25 cellular contexts compared by ENCODE assay signal in genomic region chr1:110903853-110904500, GRCh38. TPM values are rescaled to one million over a fixed set of nuclear protein-coding genes. Genes with fewer than 3 reads are reported as not detected.
DNase-seq lines count a peak whose midpoint lies in the region; ATAC-seq, FAIRE-seq and TF ChIP-seq lines count a peak whose summit lies in the region.
"Had no signal": no experiment of that assay in that cellular context is flagged by ENCODE, and none has a peak within 500 bp of the region (broad histone marks: within the 10 kb centered on the region; RNA-seq: fewer than 3 reads in every experiment).

No MANE protein-coding gene starts in this region.

- H3K36me3 Mint-ChIP-seq in activated naive CD8-positive, alpha-beta T cell treated with anti-CD3 and anti-CD28 coated beads for 36 hours: peaks cover 57% of the 10 kb centered on the region

- FAIRE-seq in GM12892 (lab: Jason Lieb, UNC): peak; percentile 78
- FAIRE-seq: A204.1, TTC549 had no signal

- H2BK5ac ChIP-seq in neuronal stem cell (ENCODE audit: low read length): no peak overlapping the region

- no peak overlapping the region for H2BK15ac ChIP-seq in neuronal stem cell (ENCODE audit: low read length)

- H3K79me1 ChIP-seq in neuronal stem cell (ENCODE audit: low read depth, low read length): no peaks in the 10 kb centered on the region

- H3K9me3 ChIP-seq in neuronal stem cell (replicated peaks in 1 of 2; ENCODE audit: control insufficient read depth in 2 of 2, insufficient read depth in 1 of 2, low read depth in 1 of 2, low read length in 2 of 2): peaks cover 0 to 3% of the 10 kb centered on the region in 2 donors
- H3K9me3 ChIP-seq: body of pancreas, esophagus muscularis mucosa, SK-N-SH, thyroid gland had no signal

- H4K91ac ChIP-seq in neuronal stem cell (ENCODE audit: low read depth, low read length, poor library complexity): no peak overlapping the region

- H3K27ac ChIP-seq in neuronal stem cell (replicated peaks; ENCODE audit: low read length): no peak overlapping the region
- H3K27ac ChIP-seq: body of pancreas, esophagus muscularis mucosa, skin epidermis, thyroid gland had no signal

- H3K9me3 Mint-ChIP-seq in activated naive CD8-positive, alpha-beta T cell treated with anti-CD3 and anti-CD28 coated beads for 36 hours: peaks cover 35% of the 10 kb centered on the region

- no peaks in the 10 kb centered on the region for H3K27me3 ChIP-seq in neuronal stem cell (ENCODE audit: control insufficient read depth in 3 of 3, insufficient read depth in 3 of 3, low read depth in 1 of 3, low read length in 3 of 3)
- H3K27me3 ChIP-seq: body of pancreas, esophagus muscularis mucosa, thyroid gland had no signal

- H3K4me1 Mint-ChIP-seq in activated naive CD8-positive, alpha-beta T cell treated with anti-CD3 and anti-CD28 coated beads for 36 hours: peaks cover 12% of the 10 kb centered on the region

- TF ChIP-seq POLR2A in GM12892 (IDR thresholded peaks at IDR 0.05; ENCODE audit: low read depth, low read length): no peak; the same call in 1 of the 2 replicates

- H2BK120ac ChIP-seq in neuronal stem cell (ENCODE audit: low read depth, low read length): no peak overlapping the region

- no peak overlapping the region for H3K14ac ChIP-seq in neuronal stem cell (ENCODE audit: low read length)

- WGBS in neuronal stem cell (ENCODE audit: extremely low coverage in 2 of 2, insufficient read length in 2 of 2, insufficient replicate concordance in 1 of 2), 2 donors: no CpG with 5 or more reads among the region's 3 CpGs

- H3K4me2 ChIP-seq in neuronal stem cell (ENCODE audit: insufficient read depth, low read length, poor library complexity, severe bottlenecking): no peak overlapping the region
- H3K4me2 ChIP-seq: SK-N-SH had no signal

- DNase-seq in activated CD4-positive, CD25-positive, alpha-beta regulatory T cell treated with anti-CD3 and anti-CD28 coated beads, Interleukin-2, amount 50 U/mL, for 72 hours: no peak
- DNase-seq in GM12892 (ENCODE audit: insufficient read length): no peak
- DNase-seq in activated naive CD8-positive, alpha-beta T cell treated with anti-CD3 and anti-CD28 coated beads for 36 hours: no peak
- DNase-seq in neuronal stem cell (ENCODE audit: low spot score): no peak
- DNase-seq in cortex of kidney (lab: John Stamatoyannopoulos, UW): no peak
- DNase-seq in NCI-H1105 (lab: John Stamatoyannopoulos, UW): no peak
- no peak for DNase-seq in NCI-H187 treated with DMSO at 0.1 percent for 48 hours (lab: John Stamatoyannopoulos, UW)
- DNase-seq: activated CD4-positive, alpha-beta memory T cell treated with anti-CD3 and anti-CD28 coated beads for 36 hours; activated effector memory CD4-positive, alpha-beta T cell treated with anti-CD3 and anti-CD28 coated beads, Interleukin-2, amount 50 U/mL, for 16 hours; body of pancreas; C1 segment of cervical spinal cord; DMS53; KG1; NCI-H1092 treated with DMSO at 0.1 percent for 48 hours; posterior cingulate gyrus; SK-N-SH; stimulated activated CD4-positive, alpha-beta T cell treated with anti-CD3 and anti-CD28 coated beads, Interleukin-4, amount 100 ng/mL, for 24 hours; thyroid gland had no signal

- peak; percentile 35 to 48 for ATAC-seq in activated CD4-positive, CD25-positive, alpha-beta regulatory T cell treated with anti-CD3 and anti-CD28 coated beads, Interleukin-2, amount 50 U/mL, for 24 hours
- ATAC-seq: body of pancreas had no signal

- no peak overlapping the region for H4K8ac ChIP-seq in neuronal stem cell (ENCODE audit: low read depth, low read length)

- H3K27me3 Mint-ChIP-seq in activated naive CD8-positive, alpha-beta T cell treated with anti-CD3 and anti-CD28 coated beads for 36 hours: no peaks in the 10 kb centered on the region
- H3K27me3 Mint-ChIP-seq: activated CD4-positive, alpha-beta memory T cell treated with anti-CD3 and anti-CD28 coated beads for 36 hours had no signal

- H3K27ac Mint-ChIP-seq in activated naive CD8-positive, alpha-beta T cell treated with anti-CD3 and anti-CD28 coated beads for 36 hours: peak overlapping the region; percentile 54
- H3K27ac Mint-ChIP-seq: activated CD4-positive, alpha-beta memory T cell treated with anti-CD3 and anti-CD28 coated beads for 36 hours had no signal

- no peaks in the 10 kb centered on the region for H3K4me1 ChIP-seq in neuronal stem cell (ENCODE audit: control insufficient read depth in 2 of 2, insufficient read depth in 1 of 2, low read depth in 1 of 2, low read length in 2 of 2)
- H3K4me1 ChIP-seq: body of pancreas, esophagus muscularis mucosa, thyroid gland had no signal

- no peak overlapping the region for H2AFZ ChIP-seq in neuronal stem cell (ENCODE audit: low read length)

- no peak overlapping the region for H3K4me3 Mint-ChIP-seq in activated naive CD8-positive, alpha-beta T cell treated with anti-CD3 and anti-CD28 coated beads for 36 hours

- H3K4ac ChIP-seq in neuronal stem cell (ENCODE audit: low read length): no peak overlapping the region

- no peak overlapping the region for H3K9ac ChIP-seq in neuronal stem cell (ENCODE audit: low read depth, low read length, poor library complexity)
- H3K9ac ChIP-seq: SK-N-SH had no signal

- H3K18ac ChIP-seq in neuronal stem cell (ENCODE audit: low read length): no peak overlapping the region

- no peak overlapping the region for H3K4me3 ChIP-seq in neuronal stem cell (ENCODE audit: low read length in 2 of 2)
- H3K4me3 ChIP-seq: body of pancreas, esophagus muscularis mucosa, skin epidermis, thyroid gland had no signal

- H3K23ac ChIP-seq in neuronal stem cell (ENCODE audit: low read depth, low read length, poor library complexity): no peak overlapping the region

- H2AK5ac ChIP-seq in neuronal stem cell (ENCODE audit: low read depth, low read length): peak overlapping the region; percentile 36

- H2BK12ac ChIP-seq in neuronal stem cell (ENCODE audit: low read length): no peak overlapping the region

- H3K36me3 ChIP-seq in neuronal stem cell (replicated peaks in 1 of 2; ENCODE audit: control insufficient read depth in 2 of 2, insufficient read depth in 2 of 2, low read length in 2 of 2): no peaks in the 10 kb centered on the region
- H3K36me3 ChIP-seq: esophagus muscularis mucosa, thyroid gland had no signal

RNA-seq across cellular contexts. Expression of gene CD53, which starts 31.0 kb away (rescaled TPM):
- 441 TPM for polyA plus RNA-seq in GM12892 (2012; ENCODE audit: missing spikeins)
- 100 to 1,000 TPM; 191 to 193 TPM for total RNA-seq in activated naive CD8-positive, alpha-beta T cell treated with anti-CD3 and anti-CD28 coated beads for 36 hours
- polyA plus RNA-seq in neuronal stem cell (2013, experiment 1 of 2): not detected
- polyA plus RNA-seq in neuronal stem cell (2013, experiment 2 of 2): not detected
- total RNA-seq: dermis microvascular lymphatic vessel endothelial cell, glomerular endothelial cell had no signal
- polyA plus RNA-seq: SK-N-SH had no signal

RNA-seq across cellular contexts. Expression of gene LRIF1, which starts 59.7 kb away (rescaled TPM):
- polyA plus RNA-seq in GM12892 (2012; ENCODE audit: missing spikeins): 16.2 TPM
- total RNA-seq in activated naive CD8-positive, alpha-beta T cell treated with anti-CD3 and anti-CD28 coated beads for 36 hours: 10 to 100 TPM; 14.6 TPM
- polyA plus RNA-seq in neuronal stem cell (2013, experiment 1 of 2): 18.7 TPM
- 19.4 TPM for polyA plus RNA-seq in neuronal stem cell (2013, experiment 2 of 2)
